ENCODE assay signal across 10 cellular contexts in the genomic region with DNA sequence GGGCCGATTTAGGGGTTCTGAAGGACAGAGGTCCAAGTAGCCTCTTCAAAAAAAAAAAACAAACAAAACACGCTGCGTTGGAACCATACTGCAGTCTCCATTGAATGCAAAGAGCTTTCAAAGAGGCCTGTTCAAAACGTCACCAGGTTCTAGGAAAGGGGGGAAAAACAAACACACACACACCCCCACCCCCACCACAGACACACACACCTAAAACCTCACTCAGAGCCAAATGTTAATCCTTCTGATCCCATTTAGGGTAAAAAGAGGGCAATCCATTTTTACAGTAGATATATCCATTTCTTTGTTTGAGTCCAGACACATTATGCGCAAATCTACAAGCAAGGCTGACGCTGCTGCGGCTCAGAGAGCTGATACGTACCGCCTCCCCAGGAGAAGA. TPM values are rescaled to one million over a fixed set of nuclear protein-coding genes. Genes with fewer than 3 reads are reported as not detected.
DNase-seq lines count a peak whose midpoint lies in the region; ATAC-seq, FAIRE-seq and TF ChIP-seq lines count a peak whose summit lies in the region.
"Had no signal": no experiment of that assay in that cellular context is flagged by ENCODE, and none has a peak within 500 bp of the region (broad histone marks: within the 10 kb centered on the region; RNA-seq: fewer than 3 reads in every experiment).

No MANE protein-coding gene starts in this region.

- no peaks in the 10 kb centered on the region for H3K9me3 ChIP-seq in left ventricle myocardium inferior (replicated peaks)
- H3K9me3 ChIP-seq in kidney (ENCODE audit: control insufficient read depth in 1 of 2, low read length in 2 of 2) = no peaks in the 10 kb centered on the region
- no peaks in the 10 kb centered on the region for H3K9me3 ChIP-seq in vagina

- H3K36me3 ChIP-seq in left ventricle myocardium inferior = no peaks in the 10 kb centered on the region
- no peaks in the 10 kb centered on the region for H3K36me3 ChIP-seq in kidney (ENCODE audit: control insufficient read depth in 1 of 2, insufficient read depth in 2 of 2, low read length in 2 of 2)
- H3K36me3 ChIP-seq in vagina = no peaks in the 10 kb centered on the region

- H3K27ac ChIP-seq in left ventricle myocardium inferior (replicated peaks) (no peak overlapping the region), kidney (ENCODE audit: low read depth in 2 of 2, low read length in 2 of 2) (peak overlapping the region in 1 of 2 donors; percentile 65), vagina (peak overlapping the region; percentile 95)

- DNase-seq in left ventricle myocardium inferior = no peak
- no peak for DNase-seq in Right ventricle myocardium superior
- no peak for DNase-seq in activated naive CD4-positive, alpha-beta T cell treated with anti-CD3 and anti-CD28 coated beads, Interleukin-2, amount 50 U/mL, for 72 hours (ENCODE audit: low spot score in 2 of 2)
- no peak for DNase-seq in kidney
- DNase-seq in vagina (ENCODE audit: extremely low spot score in 2 of 2) = no peak
- DNase-seq in H54 (ENCODE audit: insufficient read length, low spot score) = no peak
- DNase-seq in DMS153 treated with DMSO at 0.1 percent for 48 hours (lab: John Stamatoyannopoulos, UW; ENCODE audit: unreplicated experiment) = no peak
- DNase-seq: SHP77 treated with DMSO at 0.1 percent for 48 hours had no signal

- intact Hi-C loops in left ventricle myocardium inferior (cut with micrococcal nuclease) (no loop called here), Right ventricle myocardium superior (cut with DNase I) (no loop called here), kidney (cut with DNase I) (no loop called here), vagina (cut with DNase I) (loop anchor here (10.0 kb wide), 1 partner anchor 90 kb away; a partner anchor contains a TSS)

- peak overlapping the region; percentile 16 to 58 for H3K9ac ChIP-seq in kidney (ENCODE audit: low read length in 2 of 2)

- H3K36me3 Mint-ChIP-seq in activated naive CD4-positive, alpha-beta T cell treated with anti-CD3 and anti-CD28 coated beads, Interleukin-2, amount 50 U/mL, for 72 hours = peaks cover 12 to 13% of the 10 kb centered on the region in 2 donors

- TF ChIP-seq CTCF in left ventricle myocardium inferior (IDR thresholded peaks at IDR 0.05; ENCODE audit: borderline replicate concordance) (no peak), kidney (IDR thresholded peaks at IDR 0.05; ENCODE audit: borderline replicate concordance, extremely low read depth, insufficient read depth) (no peak), vagina (IDR thresholded peaks at IDR 0.05) (no peak)

- no peaks in the 10 kb centered on the region for H3K9me3 Mint-ChIP-seq in activated naive CD4-positive, alpha-beta T cell treated with anti-CD3 and anti-CD28 coated beads, Interleukin-2, amount 50 U/mL, for 72 hours

- H3K27ac Mint-ChIP-seq in activated naive CD4-positive, alpha-beta T cell treated with anti-CD3 and anti-CD28 coated beads, Interleukin-2, amount 50 U/mL, for 72 hours = peak overlapping the region; percentile 94 to 97

- peaks cover 9% of the 10 kb centered on the region for H3K4me1 ChIP-seq in left ventricle myocardium inferior
- H3K4me1 ChIP-seq in kidney (ENCODE audit: control insufficient read depth in 1 of 2, insufficient read depth in 1 of 2, low read depth in 1 of 2, low read length in 2 of 2) = peaks cover 0 to 2% of the 10 kb centered on the region in 2 donors
- H3K4me1 ChIP-seq in vagina = no peaks in the 10 kb centered on the region

- no peak for ATAC-seq in Right ventricle myocardium superior (ENCODE audit: poor library complexity)
- no peak for ATAC-seq in activated naive CD4-positive, alpha-beta T cell treated with anti-CD3 and anti-CD28 coated beads, Interleukin-2, amount 50 U/mL, for 72 hours
- ATAC-seq in HG03571 (IDR thresholded peaks at IDR 0.05; ENCODE audit: unreplicated experiment) = no peak

- FAIRE-seq in kidney (lab: Jason Lieb, UNC) (no peak), H54 (lab: Jason Lieb, UNC) (no peak)
- FAIRE-seq: islet of Langerhans had no signal

- TF ChIP-seq POLR2A in vagina (IDR thresholded peaks at IDR 0.05) (no peak), H54 (IDR thresholded peaks at IDR 0.05; ENCODE audit: low read depth, low read length) (no peak)

- no peaks in the 10 kb centered on the region for H3K27me3 ChIP-seq in left ventricle myocardium inferior (ENCODE audit: low read depth)
- no peaks in the 10 kb centered on the region for H3K27me3 ChIP-seq in vagina

- H3K4me3 ChIP-seq in left ventricle myocardium inferior (peak overlapping the region; percentile 81), kidney (ENCODE audit: low read length in 2 of 2) (peak overlapping the region; percentile 61 to 70), vagina (peak overlapping the region; percentile 67 to 76)

RNA-seq across cellular contexts. Expression of a gene that starts 1.4 kb away (rescaled TPM):
- total RNA-seq in left ventricle myocardium inferior (3.7 TPM), Right ventricle myocardium superior (4.6 TPM), kidney (9.0 TPM), vagina (9.8 TPM)
- total RNA-seq in activated naive CD4-positive, alpha-beta T cell treated with anti-CD3 and anti-CD28 coated beads, Interleukin-2, amount 50 U/mL, for 72 hours = 10 to 100 TPM; 17.1 to 21.9 TPM
- polyA plus RNA-seq in kidney (ENCODE audit: insufficient read depth, low read depth, low replicate concordance) = 5.7 TPM

RNA-seq across cellular contexts. Expression of a gene that starts 30.4 kb away (rescaled TPM):
- total RNA-seq in left ventricle myocardium inferior (61.2 TPM), Right ventricle myocardium superior (58.5 TPM), kidney (50.5 TPM), vagina (35.8 TPM)
- 10 to 100 TPM; 48.1 to 78.2 TPM for total RNA-seq in activated naive CD4-positive, alpha-beta T cell treated with anti-CD3 and anti-CD28 coated beads, Interleukin-2, amount 50 U/mL, for 72 hours
- polyA plus RNA-seq in kidney (ENCODE audit: insufficient read depth, low read depth, low replicate concordance) = 51.3 TPM

RNA-seq across cellular contexts. Expression of a gene that starts 39.6 kb away (rescaled TPM):
- total RNA-seq in left ventricle myocardium inferior (15.2 TPM), Right ventricle myocardium superior (12.7 TPM), kidney (24.2 TPM), vagina (26.5 TPM)
- 10 to 100 TPM; 22.0 to 25.5 TPM for total RNA-seq in activated naive CD4-positive, alpha-beta T cell treated with anti-CD3 and anti-CD28 coated beads, Interleukin-2, amount 50 U/mL, for 72 hours
- polyA plus RNA-seq in kidney (ENCODE audit: insufficient read depth, low read depth, low replicate concordance) = 23.7 TPM
